Comparison of ENCODE assay signal across 8 cellular contexts in genomic region chr12:24997970-24998582, GRCh38.
DNase-seq lines count a peak whose midpoint lies in the region; ATAC-seq, FAIRE-seq and TF ChIP-seq lines count a peak whose summit lies in the region.

No MANE protein-coding gene starts in this region.

- peak; percentile 70 for ATAC-seq in HG03108 (IDR thresholded peaks at IDR 0.05; ENCODE audit: unreplicated experiment)

- H3K4me3 ChIP-seq in AG10803 (ENCODE audit: low read length) (no peak overlapping the region), adipocyte (ENCODE audit: low read length) (no peak overlapping the region)

- peaks cover 10% of the 10 kb centered on the region for H3K4me1 ChIP-seq in adipocyte (ENCODE audit: control insufficient read depth, insufficient read depth, low read length)

- no peaks in the 10 kb centered on the region for H3K9me3 ChIP-seq in adipocyte (ENCODE audit: control insufficient read depth, low read length)

- DNase-seq in AG10803 (ENCODE audit: low read depth): peak; percentile 33
- DNase-seq in GM19239 (ENCODE audit: insufficient read length, low spot score): no peak
- DNase-seq in adipocyte (ENCODE audit: low read depth): peak; percentile 80
- DNase-seq in non-pigmented ciliary epithelial cell (ENCODE audit: low read depth): peak; percentile 66
- DNase-seq in COLO829 (ENCODE audit: low spot score): no peak
- no peak for DNase-seq in effector CD4-positive, alpha-beta T cell
- no peak for DNase-seq in activated CD8-positive, alpha-beta memory T cell treated with anti-CD3 and anti-CD28 coated beads, Interleukin-2, amount 50 U/mL, for 4 hours

- H3K9ac ChIP-seq in adipocyte (ENCODE audit: low read length): no peak overlapping the region

- no peak for TF ChIP-seq CTCF in AG10803 (conservative IDR thresholded peaks at IDR 0.05; ENCODE audit: low read length)

- no peaks in the 10 kb centered on the region for H3K27me3 ChIP-seq in adipocyte (replicated peaks; ENCODE audit: control insufficient read depth, insufficient read depth, low read length)

- no peaks in the 10 kb centered on the region for H3K36me3 ChIP-seq in adipocyte (ENCODE audit: control insufficient read depth, insufficient read depth, low read length, severe bottlenecking)

- peak; percentile 98 for FAIRE-seq in GM19239 (lab: Jason Lieb, UNC)

Comparison
In these comparisons a context has a peak if more than half of its experiments do, and no peak if none do; other contexts are left out.
1. DNase-seq: peak in AG10803 (single experiment), adipocyte (single experiment) and non-pigmented ciliary epithelial cell (single experiment); none in GM19239 (single experiment), COLO829 (single experiment), effector CD4-positive, alpha-beta T cell (single experiment) and activated CD8-positive, alpha-beta memory T cell treated with anti-CD3 and anti-CD28 coated beads, Interleukin-2, amount 50 U/mL, for 4 hours (single experiment).